14 cellular contexts compared by ENCODE assay signal in genomic region chr3:134477938-134478337, GRCh38. TPM values are rescaled to one million over a fixed set of nuclear protein-coding genes. Genes with fewer than 3 reads are reported as not detected.
DNase-seq lines count a peak whose midpoint lies in the region; ATAC-seq and TF ChIP-seq lines count a peak whose summit lies in the region.
"Had no signal": no experiment of that assay in that cellular context is flagged by ENCODE, and none has a peak within 500 bp of the region (broad histone marks: within the 10 kb centered on the region; RNA-seq: fewer than 3 reads in every experiment).

No MANE protein-coding gene starts in this region.

- H3K4me2 ChIP-seq in OCI-LY7 (ENCODE audit: low read length) = no peak overlapping the region

- H2AFZ ChIP-seq in OCI-LY7 (ENCODE audit: low read length) = no peak overlapping the region

- CTCF ChIA-PET in OCI-LY7 (lab: Charles Lee; ENCODE audit: unreplicated experiment) = no interaction called here
- CTCF ChIA-PET in activated CD8-positive, alpha-beta memory T cell treated with anti-CD3 and anti-CD28 coated beads, Interleukin-2, amount 10 ng/mL, durations not matched to agents 7 days and 5 days (lab: Charles Lee) = interaction anchor here (1.0 to 7.6 kb wide), 6 partner anchors 9 to 266 kb away, joined by 3 to 68 read pairs (median 7); no protein-coding TSS in a partner anchor

- no peak overlapping the region for H3K4me3 Mint-ChIP-seq in activated CD8-positive, alpha-beta memory T cell treated with anti-CD3 and anti-CD28 coated beads, Interleukin-2, amount 10 ng/mL, durations not matched to agents 7 days and 5 days
- H3K4me3 Mint-ChIP-seq: CD4-positive, CD25-positive, alpha-beta regulatory T cell; immature natural killer cell; WTC11 had no signal

- ATAC-seq in lower lobe of right lung (peak in 1 of 2 donors; percentile 68), GM18519 (IDR thresholded peaks at IDR 0.05; ENCODE audit: low FRiP score, unreplicated experiment) (no peak)
- ATAC-seq in activated CD8-positive, alpha-beta memory T cell treated with anti-CD3 and anti-CD28 coated beads, Interleukin-2, amount 10 ng/mL, durations not matched to agents 7 days and 5 days = no peak
- ATAC-seq: WTC11 had no signal

- H4K20me1 ChIP-seq in OCI-LY7 (ENCODE audit: insufficient read depth, low read length) = no peaks in the 10 kb centered on the region

- no peaks in the 10 kb centered on the region for H3K27me3 Mint-ChIP-seq in activated CD8-positive, alpha-beta memory T cell treated with anti-CD3 and anti-CD28 coated beads, Interleukin-2, amount 10 ng/mL, durations not matched to agents 7 days and 5 days

- intact Hi-C loops in OCI-LY7 (cut with micrococcal nuclease; ENCODE audit: unreplicated experiment) = no loop called here
- intact Hi-C loops in lower lobe of right lung (cut with DNase I) = loop anchor here (5.0 to 10.0 kb wide), 2 partner anchors 171 to 263 kb away; no protein-coding TSS in a partner anchor
- intact Hi-C loops in stomach (cut with DNase I; ENCODE audit: low total_unique reads) = loop anchor here (10.0 kb wide), 2 partner anchors 103 to 263 kb away; partner anchors contain the start of gene AMOTL2
- intact Hi-C loops in head of caudate nucleus (cut with DNase I) = loop anchor here (10.0 kb wide), 1 partner anchor 113 kb away; no protein-coding TSS in a partner anchor

- POLR2A ChIA-PET in OCI-LY7 (lab: Charles Lee) = interaction anchor here (0.6 to 1.7 kb wide), 3 partner anchors 8 to 228 kb away, joined by 3 to 6 read pairs (median 5); partner anchors contain the start of genes ANAPC13 and CEP63

- H3K27me3 ChIP-seq in lower lobe of right lung (ENCODE audit: low read depth) (no peaks in the 10 kb centered on the region), stomach (no peaks in the 10 kb centered on the region)

- no peaks in the 10 kb centered on the region for H3K9me3 Mint-ChIP-seq in activated CD8-positive, alpha-beta memory T cell treated with anti-CD3 and anti-CD28 coated beads, Interleukin-2, amount 10 ng/mL, durations not matched to agents 7 days and 5 days (ENCODE audit: low read depth)
- H3K9me3 Mint-ChIP-seq: CD4-positive, CD25-positive, alpha-beta regulatory T cell; immature natural killer cell; WTC11 had no signal

- H3K9me2 ChIP-seq in OCI-LY7 (ENCODE audit: insufficient read depth, low read length) = no peaks in the 10 kb centered on the region

- no peaks in the 10 kb centered on the region for H3K9me3 ChIP-seq in OCI-LY7 (ENCODE audit: low read length)
- H3K9me3 ChIP-seq in lower lobe of right lung = no peaks in the 10 kb centered on the region
- H3K9me3 ChIP-seq in stomach = no peaks in the 10 kb centered on the region

- 39 to 62% (median 52%) methylated on average over 2 of the region's 2 CpGs for WGBS in stomach, 5 donors

- H3K4me3 ChIP-seq in OCI-LY7 (ENCODE audit: low read depth, low read length, poor library complexity, severe bottlenecking) (no peak overlapping the region), lower lobe of right lung (no peak overlapping the region), stomach (no peak overlapping the region)

- no peak overlapping the region for H3K27ac Mint-ChIP-seq in activated CD8-positive, alpha-beta memory T cell treated with anti-CD3 and anti-CD28 coated beads, Interleukin-2, amount 10 ng/mL, durations not matched to agents 7 days and 5 days
- H3K27ac Mint-ChIP-seq: immature natural killer cell, WTC11 had no signal

- peaks cover 2% of the 10 kb centered on the region for H3K4me1 ChIP-seq in OCI-LY7 (ENCODE audit: insufficient read depth, low read length, poor library complexity, severe bottlenecking)
- H3K4me1 ChIP-seq in lower lobe of right lung = peaks cover 31% of the 10 kb centered on the region
- peaks cover 0 to 55% (median 26%) of the 10 kb centered on the region in 4 donors for H3K4me1 ChIP-seq in stomach

- no peak for TF ChIP-seq POLR2A in stomach (IDR thresholded peaks at IDR 0.05)

- no peak overlapping the region for H3K27ac ChIP-seq in OCI-LY7 (ENCODE audit: low read depth, low read length, poor library complexity, severe bottlenecking)
- H3K27ac ChIP-seq in lower lobe of right lung = peak overlapping the region; percentile 51
- peak overlapping the region in 3 of 5 donors; percentile 16 to 38 (median 27) for H3K27ac ChIP-seq in stomach

- TF ChIP-seq CTCF in OCI-LY7 (conservative IDR thresholded peaks at IDR 0.05; ENCODE audit: low read length) = no peak
- TF ChIP-seq CTCF in lower lobe of right lung (IDR thresholded peaks at IDR 0.05) = no peak
- no peak for TF ChIP-seq CTCF in stomach (IDR thresholded peaks at IDR 0.05)

- H3K79me2 ChIP-seq in OCI-LY7 (ENCODE audit: insufficient read depth, low read depth, low read length) = peaks cover 3% of the 10 kb centered on the region; the same call in 1 of the 2 replicates

- in situ Hi-C loops in T47D (cut with HindIII; ENCODE audit: low pct_unique_long_range_greater_than_20kb, low sequenced_read_pairs) = no loop called here

- no peak for DNase-seq in OCI-LY7 (ENCODE audit: low spot score)
- peak; percentile 14 to 82 for DNase-seq in T47D (ENCODE audit: low read depth in 1 of 2, low spot score in 1 of 2)
- DNase-seq in lower lobe of right lung = no peak
- DNase-seq in stomach = no peak
- no peak for DNase-seq in activated CD8-positive, alpha-beta memory T cell treated with anti-CD3 and anti-CD28 coated beads, Interleukin-2, amount 10 ng/mL, durations not matched to agents 7 days and 5 days
- no peak for DNase-seq in head of caudate nucleus
- no peak for DNase-seq in UCSD-AML1 (lab: John Stamatoyannopoulos, UW; ENCODE audit: unreplicated experiment)
- DNase-seq: CD4-positive, CD25-positive, alpha-beta regulatory T cell; effector CD8-positive, alpha-beta T cell; GDM1; immature natural killer cell; NCI-H345 had no signal

- TF ChIP-seq EP300 in stomach (IDR thresholded peaks at IDR 0.05) = no peak

- H3K4me1 Mint-ChIP-seq in activated CD8-positive, alpha-beta memory T cell treated with anti-CD3 and anti-CD28 coated beads, Interleukin-2, amount 10 ng/mL, durations not matched to agents 7 days and 5 days = peaks cover 3% of the 10 kb centered on the region

- TSS peak; percentile 61 for BruUV-seq in OCI-LY7 (replicated peaks; lab: Mats Ljungman, UMichigan)

- H3K36me3 ChIP-seq in OCI-LY7 (ENCODE audit: insufficient read depth, low read length) (peaks cover 74% of the 10 kb centered on the region), lower lobe of right lung (peaks cover 71% of the 10 kb centered on the region), stomach (peaks cover 33 to 72% (median 64%) of the 10 kb centered on the region in 4 donors)

- H3K36me3 Mint-ChIP-seq in activated CD8-positive, alpha-beta memory T cell treated with anti-CD3 and anti-CD28 coated beads, Interleukin-2, amount 10 ng/mL, durations not matched to agents 7 days and 5 days = peaks cover 22% of the 10 kb centered on the region

RNA-seq across cellular contexts. Expression of gene ANAPC13, which starts 7.8 kb away (rescaled TPM):
- total RNA-seq in OCI-LY7 (2014; rRNA removed; shearing (Covaris generic)) = 29.8 and 57.8 TPM in 2 replicates
- total RNA-seq in OCI-LY7 (2022) (48.1 and 50.6 TPM in 2 replicates), lower lobe of right lung (53.1 TPM), stomach (10 to 100 TPM in 4 of 5 donors, 1 to 10 TPM in 1; 3.2 to 73.3 (median 29.9) TPM)
- polyA plus RNA-seq in stomach = 100 to 1,000 TPM in 1 of 3 donors, 10 to 100 TPM in 2; 57.6 to 130 (median 85.4) TPM
- total RNA-seq in activated CD8-positive, alpha-beta memory T cell treated with anti-CD3 and anti-CD28 coated beads, Interleukin-2, amount 10 ng/mL, durations not matched to agents 7 days and 5 days = 10 to 100 TPM; 10.8 to 15.1 TPM

RNA-seq across cellular contexts. Expression of gene CEP63, which starts 7.9 kb away (rescaled TPM):
- total RNA-seq in OCI-LY7 (2014; rRNA removed; shearing (Covaris generic)) = 21.1 and 45.7 TPM in 2 replicates
- total RNA-seq in OCI-LY7 (2022) (42.8 and 49.0 TPM in 2 replicates), lower lobe of right lung (20.6 TPM), stomach (100 to 1,000 TPM in 1 of 5 donors, 10 to 100 TPM in 3, 1 to 10 TPM in 1; 8.1 to 104 (median 47.4) TPM)
- polyA plus RNA-seq in stomach = 10 to 100 TPM; 12.8 to 16.3 (median 14.7) TPM
- total RNA-seq in activated CD8-positive, alpha-beta memory T cell treated with anti-CD3 and anti-CD28 coated beads, Interleukin-2, amount 10 ng/mL, durations not matched to agents 7 days and 5 days = 10 to 100 TPM; 17.8 to 25.8 TPM

Comparison
In these comparisons a context has a peak if more than half of its experiments do, and no peak if none do; other contexts are left out.
1. DNase-seq: peak in T47D (2 of 2); none in OCI-LY7 (single experiment), lower lobe of right lung (single experiment), stomach (single experiment), activated CD8-positive, alpha-beta memory T cell treated with anti-CD3 and anti-CD28 coated beads, Interleukin-2, amount 10 ng/mL, durations not matched to agents 7 days and 5 days (single experiment), head of caudate nucleus (0 of 42) and UCSD-AML1 (single experiment).